In the genomic region with DNA sequence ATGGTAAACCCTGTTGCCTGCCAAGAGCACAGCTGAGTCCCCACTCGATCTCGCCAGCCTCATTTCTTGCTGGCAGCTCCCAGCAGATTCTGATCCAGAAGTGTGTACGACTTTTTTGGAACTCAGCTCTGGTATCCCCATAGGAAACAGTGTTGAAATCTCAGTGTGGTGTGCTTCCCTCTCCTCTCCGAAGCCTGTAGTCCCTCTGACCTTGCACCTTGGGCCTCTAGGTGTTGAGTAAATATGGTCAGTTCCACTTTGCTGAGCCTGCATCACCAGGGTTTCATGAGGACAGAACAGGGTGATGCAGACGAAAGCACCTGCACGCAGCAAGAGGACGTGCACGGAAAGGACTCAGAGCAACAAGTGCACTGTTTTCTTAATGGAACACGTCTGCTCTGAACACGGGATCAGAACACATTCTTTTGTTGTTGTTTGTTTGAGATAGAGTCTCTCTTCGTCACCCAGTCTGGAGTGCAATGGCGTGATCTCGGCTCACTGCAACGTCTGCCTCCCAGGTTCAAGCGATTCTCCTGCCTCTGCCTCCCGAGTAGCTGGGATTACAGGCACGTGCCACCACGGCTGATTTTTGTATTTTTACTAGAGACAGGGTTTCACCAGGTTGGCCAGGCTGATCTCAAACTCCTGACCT, we compare ENCODE assay signal across 25 cellular contexts. TPM values are rescaled to one million over a fixed set of nuclear protein-coding genes. Genes with fewer than 3 reads are reported as not detected.
DNase-seq lines count a peak whose midpoint lies in the region; ATAC-seq, FAIRE-seq and TF ChIP-seq lines count a peak whose summit lies in the region.
"Had no signal": no experiment of that assay in that cellular context is flagged by ENCODE, and none has a peak within 500 bp of the region (broad histone marks: within the 10 kb centered on the region; RNA-seq: fewer than 3 reads in every experiment).

No MANE protein-coding gene starts in this region.

- H3K4me3 Mint-ChIP-seq in astrocyte (ENCODE audit: unreplicated experiment) = no peak overlapping the region
- H3K4me3 Mint-ChIP-seq: activated CD4-positive, alpha-beta memory T cell treated with anti-CD3 and anti-CD28 coated beads for 36 hours had no signal

- H3K79me2 ChIP-seq in astrocyte (ENCODE audit: insufficient read depth, low read length) = no peaks in the 10 kb centered on the region

- H3K36me3 Mint-ChIP-seq in astrocyte (ENCODE audit: low read depth, unreplicated experiment) = no peaks in the 10 kb centered on the region
- H3K36me3 Mint-ChIP-seq: activated CD4-positive, alpha-beta memory T cell treated with anti-CD3 and anti-CD28 coated beads for 36 hours; activated naive CD4-positive, alpha-beta T cell treated with anti-CD3 and anti-CD28 coated beads, Interleukin-2, amount 50 U/mL, for 72 hours had no signal

- no peak for ATAC-seq in heart left ventricle
- peak; percentile 53 for ATAC-seq in left lobe of liver
- ATAC-seq in HG02588 (IDR thresholded peaks at IDR 0.05; ENCODE audit: unreplicated experiment) = no peak
- ATAC-seq: activated naive CD4-positive, alpha-beta T cell treated with anti-CD3 and anti-CD28 coated beads, Interleukin-2, amount 50 U/mL, for 72 hours; HCT116 had no signal

- H3K36me3 ChIP-seq in left ventricle myocardium inferior (no peaks in the 10 kb centered on the region), heart left ventricle (no peaks in the 10 kb centered on the region), astrocyte (ENCODE audit: insufficient read depth, low read length) (no peaks in the 10 kb centered on the region)
- H3K36me3 ChIP-seq: cardiac muscle cell had no signal

- 76 to 80% (median 79%) methylated on average over 18 of the region's 18 CpGs for WGBS in heart left ventricle, 4 donors

- DNase-seq in left ventricle myocardium inferior (no peak), heart left ventricle (no peak), astrocyte (ENCODE audit: low read depth) (no peak), left lobe of liver (ENCODE audit: low spot score) (peak; percentile 92), medulla oblongata (ENCODE audit: extremely low spot score) (no peak)
- DNase-seq in activated CD8-positive, alpha-beta memory T cell treated with anti-CD3 and anti-CD28 coated beads for 24 hours = no peak
- DNase-seq: activated CD4-positive, alpha-beta memory T cell treated with anti-CD3 and anti-CD28 coated beads for 36 hours; activated CD4-positive, CD25-positive, alpha-beta regulatory T cell; anterior cingulate cortex; dermis blood vessel endothelial cell; EL; head of caudate nucleus; KG1; NCI-H1694 treated with DMSO at 0.1 percent for 48 hours; NCI-H2171 treated with DMSO at 0.1 percent for 48 hours; occipital lobe; stimulated activated CD4-positive, alpha-beta T cell treated with anti-CD3 and anti-CD28 coated beads, Interleukin-2, amount 100 ng/mL, for 24 hours had no signal

- no peak for TF ChIP-seq POLR2A in heart left ventricle (IDR thresholded peaks at IDR 0.05)

- H3K9me3 ChIP-seq in left ventricle myocardium inferior (replicated peaks) = no peaks in the 10 kb centered on the region
- H3K9me3 ChIP-seq in heart left ventricle = no peaks in the 10 kb centered on the region
- H3K9me3 ChIP-seq in astrocyte (ENCODE audit: insufficient read depth, low read depth, low read length) = no peaks in the 10 kb centered on the region

- H3K9ac ChIP-seq in astrocyte (ENCODE audit: low read length) = no peak overlapping the region

- H3K27me3 ChIP-seq in left ventricle myocardium inferior (ENCODE audit: low read depth) (no peaks in the 10 kb centered on the region), heart left ventricle (no peaks in the 10 kb centered on the region), astrocyte (ENCODE audit: insufficient read depth, low read length) (peaks cover 40% of the 10 kb centered on the region)

- H3K4me1 Mint-ChIP-seq in astrocyte (ENCODE audit: low read depth, unreplicated experiment) = no peaks in the 10 kb centered on the region

- TF ChIP-seq CTCF in left ventricle myocardium inferior (IDR thresholded peaks at IDR 0.05; ENCODE audit: borderline replicate concordance) (no peak), heart left ventricle (IDR thresholded peaks at IDR 0.05) (no peak), astrocyte (IDR thresholded peaks at IDR 0.05; ENCODE audit: insufficient read depth, low read depth, low read length) (no peak)

- H3K4me1 ChIP-seq in left ventricle myocardium inferior = peaks cover 39% of the 10 kb centered on the region
- H3K4me1 ChIP-seq in heart left ventricle = peaks cover 0 to 37% (median 23%) of the 10 kb centered on the region in 12 donors
- peaks cover 14% of the 10 kb centered on the region for H3K4me1 ChIP-seq in astrocyte (ENCODE audit: insufficient read depth, low read length)

- H3K4me3 ChIP-seq in left ventricle myocardium inferior = no peak overlapping the region
- no peak overlapping the region for H3K4me3 ChIP-seq in heart left ventricle
- H3K4me3 ChIP-seq in astrocyte (ENCODE audit: insufficient read depth, low read depth, low read length) = no peak overlapping the region
- H3K4me3 ChIP-seq: cardiac muscle cell, smooth muscle cell had no signal

- no peaks in the 10 kb centered on the region for H4K20me1 ChIP-seq in astrocyte (ENCODE audit: insufficient read depth, low read length)

- H3K27me3 Mint-ChIP-seq in astrocyte (ENCODE audit: low read depth, unreplicated experiment) = peaks cover 68% of the 10 kb centered on the region

- H3K27ac ChIP-seq in left ventricle myocardium inferior (replicated peaks) (peak overlapping the region; percentile 95), heart left ventricle (no peak overlapping the region), astrocyte (ENCODE audit: low read depth, low read length) (no peak overlapping the region)
- H3K27ac ChIP-seq: C4-2B, cardiac muscle cell had no signal

- H3K4me2 ChIP-seq in astrocyte (ENCODE audit: low read length) = no peak overlapping the region
- H3K4me2 ChIP-seq: smooth muscle cell had no signal

- intact Hi-C loops in left ventricle myocardium inferior (cut with micrococcal nuclease) = no loop called here
- intact Hi-C loops in heart left ventricle (cut with DNase I) = no loop called here

- no peak for FAIRE-seq in astrocyte (lab: Jason Lieb, UNC)
- FAIRE-seq: D721Med had no signal

- no peak overlapping the region for H2AFZ ChIP-seq in astrocyte (ENCODE audit: low read depth, low read length)

- no peaks in the 10 kb centered on the region for H3K9me3 Mint-ChIP-seq in astrocyte (ENCODE audit: unreplicated experiment)
- H3K9me3 Mint-ChIP-seq: activated CD4-positive, alpha-beta memory T cell treated with anti-CD3 and anti-CD28 coated beads for 36 hours; activated naive CD4-positive, alpha-beta T cell treated with anti-CD3 and anti-CD28 coated beads, Interleukin-2, amount 50 U/mL, for 72 hours; activated T-helper 2 cell treated with anti-CD3 and anti-CD28 coated beads, Interferon-gamma antibody, Interleukin-2, Interleukin-4, amounts not matched to agents 10 μg/mL and 5 μg/mL and 100 μg/mL, durations not matched to agents 14 hours and 24 hours and 36 hours had no signal

- H3K27ac Mint-ChIP-seq in astrocyte (ENCODE audit: unreplicated experiment) = peak overlapping the region; percentile 9
- H3K27ac Mint-ChIP-seq: activated CD4-positive, alpha-beta memory T cell treated with anti-CD3 and anti-CD28 coated beads for 36 hours; activated naive CD4-positive, alpha-beta T cell treated with anti-CD3 and anti-CD28 coated beads, Interleukin-2, amount 50 U/mL, for 72 hours; activated T-helper 2 cell treated with anti-CD3 and anti-CD28 coated beads, Interferon-gamma antibody, Interleukin-2, Interleukin-4, amounts not matched to agents 10 μg/mL and 5 μg/mL and 100 μg/mL, durations not matched to agents 14 hours and 24 hours and 36 hours had no signal

RNA-seq across cellular contexts. Expression of a gene that starts 3.8 kb away (rescaled TPM):
- total RNA-seq in left ventricle myocardium inferior (73.1 TPM), heart left ventricle (100 to 1,000 TPM in 1 of 9 donors, 10 to 100 TPM in 8; 33.0 to 116 (median 51.9) TPM), astrocyte (2.3 and 2.8 TPM in 2 replicates), left lobe of liver (56.6 TPM)
- 10 to 100 TPM; 20.9 to 38.5 TPM for polyA plus RNA-seq in heart left ventricle

RNA-seq across cellular contexts. Expression of a gene that starts 58.2 kb away (rescaled TPM):
- total RNA-seq in left ventricle myocardium inferior (121 TPM), heart left ventricle (100 to 1,000 TPM in 2 of 9 donors, 10 to 100 TPM in 7; 59.9 to 120 (median 87.9) TPM), astrocyte (67.4 and 69.1 TPM in 2 replicates), left lobe of liver (23.4 TPM)
- polyA plus RNA-seq in heart left ventricle = 100 to 1,000 TPM; 117 to 230 TPM

RNA-seq across cellular contexts. Expression of a gene that starts 58.2 kb away (rescaled TPM):
- total RNA-seq in left ventricle myocardium inferior = 13.2 TPM
- total RNA-seq in heart left ventricle = 10 to 100 TPM in 6 of 9 donors, 1 to 10 TPM in 3; 8.3 to 18.9 (median 13.7) TPM
- 10 to 100 TPM; 10.3 to 12.6 TPM for polyA plus RNA-seq in heart left ventricle
- total RNA-seq in astrocyte = 14.0 and 14.9 TPM in 2 replicates
- total RNA-seq in left lobe of liver = 14.8 TPM
